ENCODE assay signal across 8 cellular contexts in genomic region chr19:48110350-48110966, GRCh38. TPM values are rescaled to one million over a fixed set of nuclear protein-coding genes. Genes with fewer than 3 reads are reported as not detected.
DNase-seq lines count a peak whose midpoint lies in the region; ATAC-seq, FAIRE-seq and TF ChIP-seq lines count a peak whose summit lies in the region.

Gene PLA2G4C (minus strand): TSS chr19:48110817. CDS start chr19:48106529, 4,288 bp downstream.

- peaks cover 6% of the 10 kb centered on the region for H3K27me3 ChIP-seq in ectodermal cell (ENCODE audit: control insufficient read depth, insufficient read depth, low read length, poor library complexity, severe bottlenecking)

- H3K4me1 Mint-ChIP-seq in activated CD8-positive, alpha-beta T cell treated with anti-CD3 and anti-CD28 coated beads for 36 hours (ENCODE audit: low read depth): peaks cover 5% of the 10 kb centered on the region

- no peaks in the 10 kb centered on the region for H3K27me3 Mint-ChIP-seq in activated CD8-positive, alpha-beta T cell treated with anti-CD3 and anti-CD28 coated beads for 36 hours

- H3K36me3 Mint-ChIP-seq in activated CD8-positive, alpha-beta T cell treated with anti-CD3 and anti-CD28 coated beads for 36 hours (ENCODE audit: low read depth): peaks cover 3% of the 10 kb centered on the region

- peak within 1 kb of the TSS; percentile 22 for H3K4me3 ChIP-seq in ectodermal cell (ENCODE audit: insufficient read depth, low read depth, low read length)
- H3K4me3 ChIP-seq in lower leg skin (ENCODE audit: low read depth, poor library complexity, severe bottlenecking): peak within 1 kb of the TSS; percentile 28

- DNase-seq in GM12891 (ENCODE audit: insufficient read length, low spot score): peak; percentile 96
- peak; percentile 82 for DNase-seq in NCI-H774 (lab: John Stamatoyannopoulos, UW)
- peak; percentile 90 for DNase-seq in activated CD8-positive, alpha-beta T cell treated with anti-CD3 and anti-CD28 coated beads for 36 hours
- DNase-seq in lower leg skin (ENCODE audit: low spot score in 2 of 2): peak; percentile 80 to 97
- peak; percentile 87 for DNase-seq in stimulated activated CD4-positive, alpha-beta T cell treated with anti-CD3 and anti-CD28 coated beads, Interleukin-4, amount 100 ng/mL, for 24 hours

- POLR2A ChIA-PET in activated CD8-positive, alpha-beta T cell treated with anti-CD3 and anti-CD28 coated beads for 36 hours (lab: Charles Lee): interaction anchor here (0.9 to 3.1 kb wide), 7 partner anchors 9 to 211 kb away, joined by 3 to 13 read pairs (median 4); partner anchors contain the start of gene CARD8

- ATAC-seq in HG03565 (IDR thresholded peaks at IDR 0.05; ENCODE audit: unreplicated experiment): peak; percentile 43
- peak; percentile 87 for ATAC-seq in activated CD8-positive, alpha-beta T cell treated with anti-CD3 and anti-CD28 coated beads for 36 hours
- no peak for ATAC-seq in HG02884 (IDR thresholded peaks at IDR 0.05; ENCODE audit: unreplicated experiment)

- TF ChIP-seq POLR2A in GM12891 (IDR thresholded peaks at IDR 0.05; ENCODE audit: low read depth, low read length): no peak
- no peak for TF ChIP-seq POLR2A in lower leg skin (IDR thresholded peaks at IDR 0.05)

- H3K36me3 ChIP-seq in ectodermal cell (ENCODE audit: control insufficient read depth, insufficient read depth, low read length): no peaks in the 10 kb centered on the region

- CTCF ChIA-PET in activated CD8-positive, alpha-beta T cell treated with anti-CD3 and anti-CD28 coated beads for 36 hours (lab: Charles Lee): interaction anchor here (0.5 to 4.1 kb wide), 11 partner anchors 8 to 223 kb away, joined by 3 to 32 read pairs (median 4); no protein-coding TSS in a partner anchor

- H3K27ac Mint-ChIP-seq in activated CD8-positive, alpha-beta T cell treated with anti-CD3 and anti-CD28 coated beads for 36 hours: peak within 1 kb of the TSS; percentile 85

- no peaks in the 10 kb centered on the region for H3K9me3 ChIP-seq in ectodermal cell (ENCODE audit: control insufficient read depth, low read length)

- intact Hi-C loops in activated CD8-positive, alpha-beta T cell treated with anti-CD3 and anti-CD28 coated beads for 36 hours (cut with micrococcal nuclease): no loop called here
- intact Hi-C loops in lower leg skin (cut with DNase I; ENCODE audit: low total_unique reads): no loop called here

- peak; percentile 82 for FAIRE-seq in GM12891 (lab: Jason Lieb, UNC)

- peak within 1 kb of the TSS; percentile 78 for H3K4me3 Mint-ChIP-seq in activated CD8-positive, alpha-beta T cell treated with anti-CD3 and anti-CD28 coated beads for 36 hours

- peak within 1 kb of the TSS; percentile 50 for H3K27ac ChIP-seq in ectodermal cell (ENCODE audit: insufficient read depth, low read depth, low read length, poor library complexity, severe bottlenecking)

- no peaks in the 10 kb centered on the region for H3K9me3 Mint-ChIP-seq in activated CD8-positive, alpha-beta T cell treated with anti-CD3 and anti-CD28 coated beads for 36 hours

- no peak for TF ChIP-seq CTCF in activated CD8-positive, alpha-beta T cell treated with anti-CD3 and anti-CD28 coated beads for 36 hours (IDR thresholded peaks at IDR 0.05)
- no peak for TF ChIP-seq CTCF in lower leg skin (IDR thresholded peaks at IDR 0.05)

- 6 to 8% methylated on average over 25 to 26 of the region's 27 CpGs for WGBS in ectodermal cell, 2 experiments
- 0 to 4% methylated on average over 25 to 27 of the region's 27 CpGs for WGBS in lower leg skin, 2 donors

- no peaks in the 10 kb centered on the region for H3K4me1 ChIP-seq in ectodermal cell (ENCODE audit: control insufficient read depth, insufficient read depth, low read length)

TF ChIP-seq in GM12891, 5 proteins besides CTCF, POLR2A, EP300 and RAD21:
- no peak; the same call in 1 of the 2 replicates for TF ChIP-seq POLR2AphosphoS5 (IDR thresholded peaks at IDR 0.05; ENCODE audit: low read depth, low read length)
- TF ChIP-seq SPI1 (IDR thresholded peaks at IDR 0.05; ENCODE audit: low read depth, low read length): no peak
- no peak for TF ChIP-seq TAF1 (IDR thresholded peaks at IDR 0.05; ENCODE audit: low read depth, low read length)
- TF ChIP-seq PAX5 (IDR thresholded peaks at IDR 0.05; ENCODE audit: insufficient read depth, low read length, severe bottlenecking): no peak
- TF ChIP-seq POU2F2 (IDR thresholded peaks at IDR 0.05; ENCODE audit: low read depth, low read length): peak; percentile 29; the same call in 1 of the 2 replicates

RNA-seq across cellular contexts. Expression of gene PLA2G4C, which starts in this region (rescaled TPM):
- 3.1 TPM for polyA plus RNA-seq in GM12891 (2012; ENCODE audit: low read depth, missing spikeins)
- total RNA-seq in activated CD8-positive, alpha-beta T cell treated with anti-CD3 and anti-CD28 coated beads for 36 hours: 1 to 10 TPM; 4.2 to 6.8 TPM
- polyA plus RNA-seq in ectodermal cell (2013, experiment 1 of 4): not detected
- not detected for polyA plus RNA-seq in ectodermal cell (2013, experiment 2 of 4)
- polyA plus RNA-seq in ectodermal cell (2013, experiment 3 of 4): 1.3 TPM
- polyA plus RNA-seq in ectodermal cell (2013, experiment 4 of 4): 0.73 TPM
- total RNA-seq in lower leg skin: 1 to 10 TPM; 1.4 to 7.6 (median 4.5) TPM
